16 cellular contexts compared by ENCODE assay signal in the genomic region with DNA sequence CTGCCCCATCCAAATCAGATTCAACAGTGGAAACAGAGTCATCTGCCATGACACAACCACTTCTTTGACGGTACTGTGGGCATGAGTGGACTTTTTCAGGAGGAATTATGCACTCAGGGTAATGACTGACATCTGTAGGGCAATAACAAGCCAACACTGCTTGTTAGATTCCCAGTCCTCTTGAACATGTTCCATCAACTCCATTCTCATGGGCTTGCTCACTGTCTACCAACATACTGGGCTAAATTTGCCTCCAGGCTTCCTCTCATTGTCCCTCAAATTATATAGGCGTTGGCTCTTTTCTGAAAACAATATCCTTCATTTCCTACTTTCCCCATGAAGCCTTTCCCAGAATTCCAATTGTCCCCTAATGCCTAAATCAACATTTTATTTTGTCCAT. TPM values are rescaled to one million over a fixed set of nuclear protein-coding genes. Genes with fewer than 3 reads are reported as not detected.
DNase-seq lines count a peak whose midpoint lies in the region; ATAC-seq, FAIRE-seq and TF ChIP-seq lines count a peak whose summit lies in the region.
"Had no signal": no experiment of that assay in that cellular context is flagged by ENCODE, and none has a peak within 500 bp of the region (broad histone marks: within the 10 kb centered on the region; RNA-seq: fewer than 3 reads in every experiment).

No MANE protein-coding gene starts in this region.

- H3K9me3 ChIP-seq in endothelial cell of umbilical vein (replicated peaks; ENCODE audit: control insufficient read depth, insufficient read depth, low read length) (no peaks in the 10 kb centered on the region), skeletal muscle tissue (ENCODE audit: control insufficient read depth in 3 of 3, low read length in 3 of 3) (no peaks in the 10 kb centered on the region)
- H3K9me3 ChIP-seq: SK-N-SH had no signal

- H3K27me3 ChIP-seq in GM23338 (ENCODE audit: insufficient read depth) (no peaks in the 10 kb centered on the region), endothelial cell of umbilical vein (ENCODE audit: control insufficient read depth in 2 of 2, insufficient read depth in 2 of 2, low read length in 2 of 2) (no peaks in the 10 kb centered on the region), skeletal muscle tissue (ENCODE audit: control insufficient read depth in 3 of 3, insufficient read depth in 3 of 3, low read length in 3 of 3) (no peaks in the 10 kb centered on the region)

- H3K9me3 Mint-ChIP-seq in GM23338 = no peaks in the 10 kb centered on the region

- H4K20me1 ChIP-seq in GM23338 (replicated peaks; ENCODE audit: insufficient read depth) (no peaks in the 10 kb centered on the region), endothelial cell of umbilical vein (replicated peaks; ENCODE audit: control insufficient read depth, extremely low read depth, insufficient read depth, low read length) (no peaks in the 10 kb centered on the region)

- TF ChIP-seq CTCF in GM23338 (conservative IDR thresholded peaks at IDR 0.05; ENCODE audit: low read depth in 2 of 2) (no peak), endothelial cell of umbilical vein (IDR thresholded peaks at IDR 0.05; ENCODE audit: extremely low read depth in 1 of 2, insufficient read depth in 1 of 2, low read depth in 1 of 2, low read length in 2 of 2) (no peak)

- H3K9ac ChIP-seq in endothelial cell of umbilical vein (replicated peaks; ENCODE audit: extremely low read depth, insufficient read depth, low read length) (no peak overlapping the region), skeletal muscle tissue (ENCODE audit: low read depth in 1 of 3, low read length in 3 of 3) (no peak overlapping the region)
- H3K9ac ChIP-seq: SK-N-SH had no signal

- H3K27ac Mint-ChIP-seq in GM23338 = no peak overlapping the region
- H3K27ac Mint-ChIP-seq: HFFc6 had no signal

- intact Hi-C loops in endothelial cell of umbilical vein (cut with micrococcal nuclease) = loop anchor here (2.0 to 5.0 kb wide), 7 partner anchors 229 to 1974 kb away; partner anchors contain the start of genes JAG1 and MKKS

- H3K4me3 Mint-ChIP-seq in GM23338 = no peak overlapping the region
- H3K4me3 Mint-ChIP-seq: HFFc6 had no signal

- FAIRE-seq in endothelial cell of umbilical vein (lab: Jason Lieb, UNC) = no peak
- FAIRE-seq: H54, K562 had no signal

- H3K27me3 Mint-ChIP-seq in GM23338 (ENCODE audit: insufficient read depth, low read depth, poor library complexity) = no peaks in the 10 kb centered on the region

- POLR2A ChIA-PET in endothelial cell of umbilical vein (lab: Charles Lee) = interaction anchor here (0.6 kb wide), 1 partner anchor 143 kb away, joined by 3 read pairs; no protein-coding TSS in a partner anchor

- CTCF ChIA-PET in endothelial cell of umbilical vein (lab: Charles Lee) = interaction anchor here (0.9 to 4.8 kb wide), 6 partner anchors 8 to 461 kb away, joined by 3 to 72 read pairs (median 12); no protein-coding TSS in a partner anchor

- DNase-seq in GM23338 (ENCODE audit: low spot score) (no peak), NCI-H446 treated with DMSO at 0.1 percent for 48 hours (lab: John Stamatoyannopoulos, UW) (peak; percentile 81), endothelial cell of umbilical vein (ENCODE audit: low read depth, low spot score) (peak; percentile 17), NCI-H1436 treated with DMSO at 0.1 percent for 48 hours (lab: John Stamatoyannopoulos, UW) (no peak)
- no peak for DNase-seq in activated effector memory CD4-positive, alpha-beta T cell treated with anti-CD3 and anti-CD28 coated beads, Interleukin-2, amount 50 U/mL, for 16 hours
- DNase-seq: ACHN, HFFc6, NCI-H1694, NCI-H526 treated with DMSO at 0.1 percent for 48 hours, Right ventricle myocardium superior, SK-N-SH had no signal

- H3K4me1 ChIP-seq in GM23338 (ENCODE audit: insufficient read depth) = no peaks in the 10 kb centered on the region
- H3K4me1 ChIP-seq in endothelial cell of umbilical vein (ENCODE audit: control insufficient read depth, extremely low read depth, insufficient read depth, low read length) = peaks cover 43% of the 10 kb centered on the region
- H3K4me1 ChIP-seq in skeletal muscle tissue (ENCODE audit: control insufficient read depth in 3 of 3, insufficient read depth in 3 of 3, low read length in 3 of 3) = no peaks in the 10 kb centered on the region

- H3K36me3 Mint-ChIP-seq in GM23338 (ENCODE audit: low read depth) = no peaks in the 10 kb centered on the region

- ATAC-seq in GM23338 = no peak
- no peak for ATAC-seq in HG02970 (IDR thresholded peaks at IDR 0.05; ENCODE audit: low FRiP score, unreplicated experiment)
- ATAC-seq: K562, Panc1 had no signal

- no peaks in the 10 kb centered on the region for H3K4me1 Mint-ChIP-seq in GM23338

- BruUV-seq in endothelial cell of umbilical vein (replicated peaks; lab: Mats Ljungman, UMichigan) = no TSS peak

- H3K4me3 ChIP-seq in GM23338 = no peak overlapping the region
- no peak overlapping the region for H3K4me3 ChIP-seq in endothelial cell of umbilical vein (replicated peaks in 1 of 3; ENCODE audit: insufficient read depth in 1 of 3, low read depth in 1 of 3, low read length in 3 of 3)
- no peak overlapping the region for H3K4me3 ChIP-seq in skeletal muscle tissue (ENCODE audit: low read length in 3 of 3)
- H3K4me3 ChIP-seq: K562 had no signal

- H3K9me2 ChIP-seq in GM23338 (ENCODE audit: insufficient read depth) = peaks cover 3% of the 10 kb centered on the region; the same call in 1 of the 2 replicates
- H3K9me2 ChIP-seq: SK-N-SH had no signal

- no peaks in the 10 kb centered on the region for H3K79me2 ChIP-seq in GM23338 (replicated peaks; ENCODE audit: insufficient read depth)
- H3K79me2 ChIP-seq in endothelial cell of umbilical vein (ENCODE audit: control insufficient read depth, insufficient read depth, low read length) = no peaks in the 10 kb centered on the region

- H3K36me3 ChIP-seq in GM23338 (ENCODE audit: insufficient read depth) = no peaks in the 10 kb centered on the region
- H3K36me3 ChIP-seq in endothelial cell of umbilical vein (ENCODE audit: control insufficient read depth in 2 of 2, extremely low read depth in 1 of 2, insufficient read depth in 2 of 2, low read length in 2 of 2) = no peaks in the 10 kb centered on the region
- no peaks in the 10 kb centered on the region for H3K36me3 ChIP-seq in skeletal muscle tissue (ENCODE audit: control insufficient read depth in 3 of 3, insufficient read depth in 3 of 3, low read length in 3 of 3)

- H3K4me2 ChIP-seq in GM23338 (no peak overlapping the region), endothelial cell of umbilical vein (ENCODE audit: insufficient read depth, low read length) (no peak overlapping the region)
- H3K4me2 ChIP-seq: SK-N-SH had no signal

- H3K9me1 ChIP-seq in endothelial cell of umbilical vein (replicated peaks; ENCODE audit: control insufficient read depth, extremely low read depth, insufficient read depth, low read length) = no peaks in the 10 kb centered on the region

- H2AFZ ChIP-seq in GM23338 = peak overlapping the region; percentile 11; the same call in 1 of the 2 replicates
- H2AFZ ChIP-seq in endothelial cell of umbilical vein (ENCODE audit: low read depth, low read length) = no peak overlapping the region

- H3K27ac ChIP-seq in GM23338 (ENCODE audit: low read depth) (no peak overlapping the region), endothelial cell of umbilical vein (ENCODE audit: insufficient read depth, low read depth, low read length) (peak overlapping the region; percentile 72), skeletal muscle tissue (ENCODE audit: low read depth, low read length) (peak overlapping the region; percentile 52)

- dilution Hi-C loops in endothelial cell of umbilical vein (cut with MboI; ENCODE audit: extremely low pct_ligation_motif_present, low sequenced_read_pairs) = no loop called here

- no peaks in the 10 kb centered on the region for H3F3A ChIP-seq in GM23338 (replicated peaks; ENCODE audit: low read depth)

- no peak for TF ChIP-seq POLR2A in endothelial cell of umbilical vein (IDR thresholded peaks at IDR 0.05; ENCODE audit: low read depth, low read length)

TF ChIP-seq in GM23338, 12 proteins besides CTCF, POLR2A, EP300 and RAD21 (continues in another document):
- TF ChIP-seq, protein P1, sequence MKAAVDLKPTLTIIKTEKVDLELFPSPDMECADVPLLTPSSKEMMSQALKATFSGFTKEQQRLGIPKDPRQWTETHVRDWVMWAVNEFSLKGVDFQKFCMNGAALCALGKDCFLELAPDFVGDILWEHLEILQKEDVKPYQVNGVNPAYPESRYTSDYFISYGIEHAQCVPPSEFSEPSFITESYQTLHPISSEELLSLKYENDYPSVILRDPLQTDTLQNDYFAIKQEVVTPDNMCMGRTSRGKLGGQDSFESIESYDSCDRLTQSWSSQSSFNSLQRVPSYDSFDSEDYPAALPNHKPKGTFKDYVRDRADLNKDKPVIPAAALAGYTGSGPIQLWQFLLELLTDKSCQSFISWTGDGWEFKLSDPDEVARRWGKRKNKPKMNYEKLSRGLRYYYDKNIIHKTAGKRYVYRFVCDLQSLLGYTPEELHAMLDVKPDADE (IDR thresholded peaks at IDR 0.05) = no peak
- no peak for TF ChIP-seq STAT1 (IDR thresholded peaks at IDR 0.05; ENCODE audit: unreplicated experiment)

TF ChIP-seq in endothelial cell of umbilical vein, 7 proteins besides CTCF, POLR2A, EP300 and RAD21:
- no peak for TF ChIP-seq JUN (IDR thresholded peaks at IDR 0.05; ENCODE audit: borderline replicate concordance, insufficient read depth, insufficient read length, low read depth)
- no peak for TF ChIP-seq MYC (IDR thresholded peaks at IDR 0.05; ENCODE audit: low read depth, low read length)

RNA-seq across cellular contexts. Expression of gene ANKEF1, which starts 43.1 kb away (rescaled TPM):
- 8.8 and 9.7 TPM in 2 replicates for total RNA-seq in GM23338 (2014; rRNA removed; shearing (Covaris generic))
- polyA plus RNA-seq in GM23338 (2016; fragmentation: Nextera tagmentation; extraction: Ambion mirVana) (4.6 and 4.7 TPM in 2 replicates), endothelial cell of umbilical vein (0.58 and 0.65 TPM in 2 replicates)
- total RNA-seq in endothelial cell of umbilical vein (1.8 and 2.4 TPM in 2 replicates), skeletal muscle tissue (1.0 TPM)
- polyA plus RNA-seq in endothelial cell of umbilical vein (2011; cell fraction: cytosol; rRNA removed) = 0.83 and 1.0 TPM in 2 replicates
- polyA plus RNA-seq in endothelial cell of umbilical vein (2011; cell fraction: nucleus; rRNA removed) = 0.66 and 0.69 TPM in 2 replicates
- polyA plus RNA-seq in endothelial cell of umbilical vein (2012) = 2.1 TPM in 2 replicates
- polyA minus RNA-seq in endothelial cell of umbilical vein = 1.1 and 1.6 TPM in 2 replicates
- 5.6 TPM for polyA minus RNA-seq in endothelial cell of umbilical vein (2011; cell fraction: cytosol; rRNA and poly(A)+ RNA removed)
- 0.67 and 0.72 TPM in 2 replicates for polyA minus RNA-seq in endothelial cell of umbilical vein (2011; cell fraction: nucleus; rRNA and poly(A)+ RNA removed)
- total RNA-seq: HFFc6 had no signal

Comparison
In these comparisons a context has a peak if more than half of its experiments do, and no peak if none do; other contexts are left out.
1. DNase-seq: peak in NCI-H446 treated with DMSO at 0.1 percent for 48 hours (single experiment) and endothelial cell of umbilical vein (single experiment); none in GM23338 (single experiment), NCI-H1436 treated with DMSO at 0.1 percent for 48 hours (single experiment) and activated effector memory CD4-positive, alpha-beta T cell treated with anti-CD3 and anti-CD28 coated beads, Interleukin-2, amount 50 U/mL, for 16 hours (single experiment).